In the genomic region with DNA sequence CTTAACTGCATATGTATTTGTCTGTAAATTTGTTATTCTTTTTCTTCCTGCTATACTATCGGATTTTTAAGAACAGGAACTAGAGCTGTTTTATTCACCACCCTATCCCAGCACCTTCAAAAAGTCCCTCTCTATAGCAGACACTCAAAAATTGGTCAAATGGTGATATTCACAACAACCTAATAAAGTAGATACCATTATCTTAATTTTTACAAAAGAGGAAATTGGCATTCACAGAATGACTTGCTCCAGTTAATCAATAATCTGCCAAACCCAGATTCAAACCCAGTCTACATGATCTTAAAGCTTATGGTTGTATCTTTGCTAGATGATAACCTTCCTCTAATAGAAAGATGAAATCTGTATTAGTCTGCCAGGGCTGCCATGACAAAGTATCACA, we compare ENCODE assay signal across 19 cellular contexts.
DNase-seq lines count a peak whose midpoint lies in the region; ATAC-seq, FAIRE-seq and TF ChIP-seq lines count a peak whose summit lies in the region.
"Had no signal": no experiment of that assay in that cellular context is flagged by ENCODE, and none has a peak within 500 bp of the region (broad histone marks: within the 10 kb centered on the region; RNA-seq: fewer than 3 reads in every experiment).

No MANE protein-coding gene starts in this region.

- CTCF ChIA-PET in GM12878 (lab: Yijun Ruan, JAX): interaction anchor here (0.6 to 2.1 kb wide), 5 partner anchors 14 to 152 kb away, joined by 3 to 7 read pairs (median 3); no protein-coding TSS in a partner anchor

- ATAC-seq in GM18907 (IDR thresholded peaks at IDR 0.05; ENCODE audit: unreplicated experiment): peak; percentile 81
- peak; percentile 53 for ATAC-seq in GM19468 (IDR thresholded peaks at IDR 0.05; ENCODE audit: extremely low read depth, unreplicated experiment)
- peak; percentile 60 for ATAC-seq in HG03139 (IDR thresholded peaks at IDR 0.05; ENCODE audit: unreplicated experiment)
- ATAC-seq in GM12878: peak; percentile 79
- ATAC-seq in right lobe of liver: no peak
- ATAC-seq in left lung: no peak

- RAD21 ChIA-PET in GM12878 (lab: Charles Lee; ENCODE audit: unreplicated experiment): interaction anchor here (0.8 to 12.6 kb wide), 11 partner anchors 12 to 131 kb away, joined by 3 to 279 read pairs (median 4); no protein-coding TSS in a partner anchor

- H3K79me2 ChIP-seq in GM12878 (ENCODE audit: control insufficient read depth, insufficient read depth, low read length): no peaks in the 10 kb centered on the region

- TF ChIP-seq RAD21 in GM12878 (IDR thresholded peaks at IDR 0.05; ENCODE audit: insufficient read depth, low read depth, low read length): no peak

- no peaks in the 10 kb centered on the region; a peak in 1 of 4 replicates for H3K27me3 ChIP-seq in GM12878 (replicated peaks in 1 of 2; ENCODE audit: control insufficient read depth in 2 of 2, insufficient read depth in 2 of 2, low read length in 1 of 2)
- no peaks in the 10 kb centered on the region for H3K27me3 ChIP-seq in right lobe of liver
- H3K27me3 ChIP-seq in left lung: no peaks in the 10 kb centered on the region
- H3K27me3 ChIP-seq: SJSA1 had no signal

- no peak overlapping the region for H3K4me2 ChIP-seq in GM12878 (ENCODE audit: control insufficient read depth, insufficient read depth)
- H3K4me2 ChIP-seq: KMS-11, PC-9 had no signal

- POLR2A ChIA-PET in GM12878 (lab: Charles Lee): interaction anchor here (0.7 to 10.9 kb wide), 6 partner anchors 8 to 121 kb away, joined by 3 to 101 read pairs (median 4); no protein-coding TSS in a partner anchor

- TF ChIP-seq POLR2A in GM12878 (IDR thresholded peaks at IDR 0.05; ENCODE audit: low read depth, low read length): no peak
- TF ChIP-seq POLR2A in right lobe of liver (IDR thresholded peaks at IDR 0.05): no peak

- H3K27ac ChIP-seq in GM12878 (ENCODE audit: control insufficient read depth, insufficient read depth): no peak overlapping the region
- H3K27ac ChIP-seq in right lobe of liver: no peak overlapping the region
- H3K27ac ChIP-seq in left lung: no peak overlapping the region
- H3K27ac ChIP-seq: KMS-11, PC-9, SJSA1 had no signal

- SMC1A ChIA-PET in GM12878 (lab: Charles Lee; ENCODE audit: uncharacterized antibody, unreplicated experiment): interaction anchor here (0.8 to 18.1 kb wide), 12 partner anchors 8 to 151 kb away, joined by 3 to 298 read pairs (median 6); no protein-coding TSS in a partner anchor

- 0% methylated on average over 1 of the region's 1 CpG for WGBS in GM12878 (ENCODE audit: insufficient coverage, insufficient replicate concordance, low lambda C conversion rate, missing lambda C conversion rate)
- WGBS in right lobe of liver (ENCODE audit: insufficient coverage, low coverage, low lambda C conversion rate, missing lambda C conversion rate): 33% methylated on average over 1 of the region's 1 CpG

- no peaks in the 10 kb centered on the region for H3K9me3 ChIP-seq in GM12878 (replicated peaks; ENCODE audit: control insufficient read depth, insufficient read depth, low read length)
- no peaks in the 10 kb centered on the region for H3K9me3 ChIP-seq in right lobe of liver
- H3K9me3 ChIP-seq in left lung: no peaks in the 10 kb centered on the region
- H3K9me3 ChIP-seq: Caco-2, SJSA1 had no signal

- no peak for FAIRE-seq in GM12878 (lab: Jason Lieb, UNC)
- FAIRE-seq: TTC549 had no signal

- no TSS peak for BruUV-seq in GM12878 (replicated peaks; lab: Mats Ljungman, UMichigan)

- in situ Hi-C loops in GM12878 (cut with MboI): no loop called here

- H3K36me3 ChIP-seq in GM12878 (ENCODE audit: control insufficient read depth in 2 of 2, insufficient read depth in 2 of 2, low read length in 1 of 2) (no peaks in the 10 kb centered on the region), right lobe of liver (no peaks in the 10 kb centered on the region), left lung (no peaks in the 10 kb centered on the region)
- H3K36me3 ChIP-seq: SJSA1 had no signal

- no peaks in the 10 kb centered on the region for H4K20me1 ChIP-seq in GM12878 (ENCODE audit: control insufficient read depth, insufficient read depth)

- no peak overlapping the region for H3K9ac ChIP-seq in GM12878 (ENCODE audit: control insufficient read depth, insufficient read depth, low read length)
- H3K9ac ChIP-seq: KMS-11 had no signal

- DNase-seq in GM12878 (ENCODE audit: low read depth, low spot score) (no peak), right lobe of liver (no peak), COLO668 (lab: John Stamatoyannopoulos, UW; ENCODE audit: unreplicated experiment) (no peak), left lung (no peak)
- DNase-seq: ACHN, AML-193, Caco-2, EL, H9, NCI-H1436 treated with DMSO at 0.1 percent for 48 hours, NCI-H2029 treated with DMSO at 0.1 percent for 48 hours, NCI-H748 treated with DMSO at 0.1 percent for 48 hours, PC-9 had no signal

- intact Hi-C loops in GM12878 (cut with micrococcal nuclease; ENCODE audit: unreplicated experiment) (no loop called here), right lobe of liver (cut with DNase I) (no loop called here), left lung (cut with DNase I) (no loop called here)

- H3K4me3 ChIP-seq in GM12878: no peak overlapping the region
- no peak overlapping the region for H3K4me3 ChIP-seq in right lobe of liver
- H3K4me3 ChIP-seq in left lung: no peak overlapping the region
- H3K4me3 ChIP-seq: PC-9, SJSA1 had no signal

- TF ChIP-seq CTCF in GM12878 (IDR thresholded peaks at IDR 0.05 in 2 of 3, conservative IDR thresholded peaks at IDR 0.05 in 1 of 3; ENCODE audit: control insufficient read depth in 2 of 3, extremely low read depth in 1 of 3, insufficient read depth in 1 of 3, low read depth in 3 of 3, low read length in 3 of 3) (no peak), right lobe of liver (IDR thresholded peaks at IDR 0.05) (no peak), left lung (IDR thresholded peaks at IDR 0.05) (no peak)

- TF ChIP-seq EP300 in GM12878 (IDR thresholded peaks at IDR 0.05; ENCODE audit: borderline replicate concordance in 1 of 2, control insufficient read depth in 1 of 2, low read depth in 2 of 2, low read length in 2 of 2): no peak; a peak in 1 of 4 replicates

- no peak overlapping the region for H2AFZ ChIP-seq in GM12878 (ENCODE audit: control insufficient read depth, low read depth, low read length)
- H2AFZ ChIP-seq: PC-9 had no signal

- H3K4me1 ChIP-seq in GM12878 (ENCODE audit: control insufficient read depth, insufficient read depth, low read length) (no peaks in the 10 kb centered on the region), right lobe of liver (no peaks in the 10 kb centered on the region), left lung (no peaks in the 10 kb centered on the region)
- H3K4me1 ChIP-seq: Caco-2 had no signal

TF ChIP-seq in GM12878, 131 proteins besides CTCF, POLR2A, EP300 and RAD21 (continues in another document):
- TF ChIP-seq ETV6 (conservative IDR thresholded peaks at IDR 0.05 in 1 of 2, IDR thresholded peaks at IDR 0.05 in 1 of 2; ENCODE audit: borderline replicate concordance in 1 of 2, low read depth in 1 of 2) (no peak), SREBF1 (IDR thresholded peaks at IDR 0.05; ENCODE audit: low read length) (no peak), POLR2AphosphoS2 (IDR thresholded peaks at IDR 0.05; ENCODE audit: low read depth, low read length) (no peak), CREB1 (IDR thresholded peaks at IDR 0.05; ENCODE audit: low read depth) (no peak), JUND (IDR thresholded peaks at IDR 0.05; ENCODE audit: low read depth, low read length) (0 out of 2 replicates have a peak, but pooled peaks have one; percentile 46), EGR1 (IDR thresholded peaks at IDR 0.05; ENCODE audit: borderline replicate concordance in 1 of 2, low read depth in 2 of 2, low read length in 2 of 2) (no peak), TCF3 (IDR thresholded peaks at IDR 0.05; ENCODE audit: borderline replicate concordance, insufficient read depth, low read depth, low read length) (no peak), NR2C2 (IDR thresholded peaks at IDR 0.05; ENCODE audit: borderline replicate concordance, control insufficient read depth, insufficient read length, low read depth) (no peak), RCOR1 (conservative IDR thresholded peaks at IDR 0.05; ENCODE audit: low read depth, low read length) (no peak), STAT1 (conservative IDR thresholded peaks at IDR 0.05) (no peak), CBFB (IDR thresholded peaks at IDR 0.05; ENCODE audit: low read depth) (no peak), PML (IDR thresholded peaks at IDR 0.05; ENCODE audit: low read length) (no peak)
- TF ChIP-seq, protein P1, sequence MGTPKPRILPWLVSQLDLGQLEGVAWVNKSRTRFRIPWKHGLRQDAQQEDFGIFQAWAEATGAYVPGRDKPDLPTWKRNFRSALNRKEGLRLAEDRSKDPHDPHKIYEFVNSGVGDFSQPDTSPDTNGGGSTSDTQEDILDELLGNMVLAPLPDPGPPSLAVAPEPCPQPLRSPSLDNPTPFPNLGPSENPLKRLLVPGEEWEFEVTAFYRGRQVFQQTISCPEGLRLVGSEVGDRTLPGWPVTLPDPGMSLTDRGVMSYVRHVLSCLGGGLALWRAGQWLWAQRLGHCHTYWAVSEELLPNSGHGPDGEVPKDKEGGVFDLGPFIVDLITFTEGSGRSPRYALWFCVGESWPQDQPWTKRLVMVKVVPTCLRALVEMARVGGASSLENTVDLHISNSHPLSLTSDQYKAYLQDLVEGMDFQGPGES (IDR thresholded peaks at IDR 0.05): no peak
- TF ChIP-seq, protein P2, sequence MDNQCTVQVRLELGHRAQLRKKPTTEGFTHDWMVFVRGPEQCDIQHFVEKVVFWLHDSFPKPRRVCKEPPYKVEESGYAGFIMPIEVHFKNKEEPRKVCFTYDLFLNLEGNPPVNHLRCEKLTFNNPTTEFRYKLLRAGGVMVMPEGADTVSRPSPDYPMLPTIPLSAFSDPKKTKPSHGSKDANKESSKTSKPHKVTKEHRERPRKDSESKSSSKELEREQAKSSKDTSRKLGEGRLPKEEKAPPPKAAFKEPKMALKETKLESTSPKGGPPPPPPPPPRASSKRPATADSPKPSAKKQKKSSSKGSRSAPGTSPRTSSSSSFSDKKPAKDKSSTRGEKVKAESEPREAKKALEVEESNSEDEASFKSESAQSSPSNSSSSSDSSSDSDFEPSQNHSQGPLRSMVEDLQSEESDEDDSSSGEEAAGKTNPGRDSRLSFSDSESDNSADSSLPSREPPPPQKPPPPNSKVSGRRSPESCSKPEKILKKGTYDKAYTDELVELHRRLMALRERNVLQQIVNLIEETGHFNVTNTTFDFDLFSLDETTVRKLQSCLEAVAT (IDR thresholded peaks at IDR 0.05): no peak
- TF ChIP-seq, protein P3, sequence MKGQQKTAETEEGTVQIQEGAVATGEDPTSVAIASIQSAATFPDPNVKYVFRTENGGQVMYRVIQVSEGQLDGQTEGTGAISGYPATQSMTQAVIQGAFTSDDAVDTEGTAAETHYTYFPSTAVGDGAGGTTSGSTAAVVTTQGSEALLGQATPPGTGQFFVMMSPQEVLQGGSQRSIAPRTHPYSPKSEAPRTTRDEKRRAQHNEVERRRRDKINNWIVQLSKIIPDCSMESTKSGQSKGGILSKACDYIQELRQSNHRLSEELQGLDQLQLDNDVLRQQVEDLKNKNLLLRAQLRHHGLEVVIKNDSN (IDR thresholded peaks at IDR 0.05; ENCODE audit: borderline replicate concordance, extremely low read length, insufficient read depth, low read depth, low read length): no peak

Comparison
In these comparisons a context has a peak if more than half of its experiments do, and no peak if none do; other contexts are left out.
1. ATAC-seq: peak in GM18907 (single experiment), GM19468 (single experiment), HG03139 (single experiment) and GM12878 (single experiment); none in right lobe of liver (0 of 4) and left lung (single experiment).